24 cellular contexts compared by ENCODE assay signal in the genomic region with DNA sequence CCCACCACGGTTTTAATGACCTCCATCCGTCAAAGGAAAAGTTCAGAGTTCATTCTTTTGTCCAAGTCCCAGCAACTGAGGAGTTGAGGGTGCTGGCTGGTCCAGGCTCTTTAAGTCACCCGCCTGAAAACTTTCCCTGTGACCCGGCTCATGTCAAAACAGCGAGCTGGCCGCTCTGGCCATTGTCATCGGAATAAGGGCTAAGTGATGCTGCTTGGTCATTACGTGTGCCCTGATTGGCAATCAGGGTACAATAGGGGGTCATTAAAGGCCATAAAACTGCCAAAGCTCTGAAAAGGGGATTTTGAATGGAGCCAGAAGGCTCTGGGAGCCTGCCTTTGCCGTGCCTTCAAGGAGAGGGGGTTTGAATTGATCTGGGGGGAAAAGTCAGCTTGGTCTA.
"Had no signal": no experiment of that assay in that cellular context is flagged by ENCODE, and none has a peak within 500 bp of the region (broad histone marks: within the 10 kb centered on the region; RNA-seq: fewer than 3 reads in every experiment).

No MANE protein-coding gene starts in this region.

- H3K27ac ChIP-seq: colonic mucosa, heart right ventricle, neutrophil, psoas muscle, skin epidermis, testis, tibial nerve, upper lobe of right lung, vagina had no signal

- H3K4me3 Mint-ChIP-seq: stimulated activated naive B cell treated with anti-CD40 and anti-IgM and Interleukin-4, amounts not matched to agents 10 μg/mL and 1 μg/mL and 100 μg/mL, for 72 hours; stimulated activated naive CD8-positive, alpha-beta T cell treated with anti-CD3 and anti-CD28 coated beads, Interleukin-15, amount 100 ng/mL, for 72 hours had no signal

- H3K36me3 ChIP-seq: colonic mucosa, heart right ventricle, neutrophil, tibial nerve, upper lobe of right lung, vagina had no signal

- DNase-seq: colonic mucosa; dermis blood vessel endothelial cell; effector CD4-positive, alpha-beta T cell; heart right ventricle; hypothalamus; mammary epithelial cell; mucosa of descending colon; natural killer cell; psoas muscle; stimulated activated CD4-positive, alpha-beta T cell treated with anti-CD3 and anti-CD28 coated beads, Interleukin-2, amount 100 ng/mL, for 24 hours; stimulated activated CD4-positive, alpha-beta T cell treated with anti-CD3 and anti-CD28 coated beads, Interleukin-4, amount 100 ng/mL, for 4 hours; stimulated activated naive B cell treated with anti-CD40 and anti-IgM and Interleukin-4, amounts not matched to agents 10 μg/mL and 1 μg/mL and 100 μg/mL, for 72 hours; stimulated activated naive CD8-positive, alpha-beta T cell treated with anti-CD3 and anti-CD28 coated beads, Interleukin-15, amount 100 ng/mL, for 72 hours; testis; upper lobe of right lung had no signal

- H3K9me3 ChIP-seq: colonic mucosa, mucosa of descending colon, neutrophil, psoas muscle, testis, upper lobe of right lung, vagina had no signal

- H3K27me3 ChIP-seq: colonic mucosa, testis, vagina had no signal

- H3K4me1 ChIP-seq: colonic mucosa, testis, vagina had no signal

- H3K27ac Mint-ChIP-seq: natural killer cell; stimulated activated naive B cell treated with anti-CD40 and anti-IgM and Interleukin-4, amounts not matched to agents 10 μg/mL and 1 μg/mL and 100 μg/mL, for 72 hours; stimulated activated naive CD8-positive, alpha-beta T cell treated with anti-CD3 and anti-CD28 coated beads, Interleukin-15, amount 100 ng/mL, for 72 hours had no signal

- FAIRE-seq: frontal cortex, islet of Langerhans had no signal

- ATAC-seq: esophagus mucosa; heart right ventricle; left lobe of liver; mucosa of descending colon; natural killer cell; psoas muscle; sciatic nerve; stimulated activated naive B cell treated with anti-CD40 and anti-IgM and Interleukin-4, amounts not matched to agents 10 μg/mL and 1 μg/mL and 100 μg/mL, for 72 hours; stimulated activated naive CD8-positive, alpha-beta T cell treated with anti-CD3 and anti-CD28 coated beads, Interleukin-15, amount 100 ng/mL, for 72 hours; upper lobe of right lung had no signal

- H3K4me3 ChIP-seq: colonic mucosa, heart right ventricle, mucosa of descending colon, psoas muscle, skin epidermis, testis, tibial nerve, upper lobe of right lung, vagina had no signal
